ENCODE assay signal across 1 cellular context in the genomic region with DNA sequence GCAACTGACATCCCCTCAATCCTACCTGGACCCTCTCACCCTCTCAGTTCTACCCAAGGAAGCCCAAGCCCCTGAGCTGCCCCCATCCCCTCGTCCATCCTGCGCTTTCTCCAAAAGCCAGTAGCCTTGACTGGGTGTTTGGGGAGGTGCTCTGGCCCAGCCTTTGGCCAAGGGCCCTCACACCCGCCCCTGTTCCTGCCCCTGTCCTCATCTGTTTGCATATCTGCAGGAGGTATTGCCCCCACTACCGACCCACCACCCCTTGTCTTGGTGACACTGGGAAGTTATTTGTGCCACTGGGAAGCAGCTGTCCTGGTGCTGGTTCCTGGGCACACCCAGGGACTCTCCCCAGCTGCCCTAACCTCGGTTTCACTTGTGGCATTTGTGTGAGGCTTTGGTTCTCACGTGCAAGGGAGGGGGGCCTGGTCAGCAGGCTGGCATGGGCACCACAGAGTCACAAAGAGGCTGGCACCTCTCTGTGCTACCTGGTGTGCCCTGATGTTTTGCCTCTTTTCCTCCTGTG.
TF ChIP-seq lines count a peak whose summit lies in the region.

No MANE protein-coding gene starts in this region.

TF ChIP-seq in WTC11, 78 proteins besides CTCF, POLR2A, EP300 and RAD21 (continued from another document):
- TF ChIP-seq, protein P1, sequence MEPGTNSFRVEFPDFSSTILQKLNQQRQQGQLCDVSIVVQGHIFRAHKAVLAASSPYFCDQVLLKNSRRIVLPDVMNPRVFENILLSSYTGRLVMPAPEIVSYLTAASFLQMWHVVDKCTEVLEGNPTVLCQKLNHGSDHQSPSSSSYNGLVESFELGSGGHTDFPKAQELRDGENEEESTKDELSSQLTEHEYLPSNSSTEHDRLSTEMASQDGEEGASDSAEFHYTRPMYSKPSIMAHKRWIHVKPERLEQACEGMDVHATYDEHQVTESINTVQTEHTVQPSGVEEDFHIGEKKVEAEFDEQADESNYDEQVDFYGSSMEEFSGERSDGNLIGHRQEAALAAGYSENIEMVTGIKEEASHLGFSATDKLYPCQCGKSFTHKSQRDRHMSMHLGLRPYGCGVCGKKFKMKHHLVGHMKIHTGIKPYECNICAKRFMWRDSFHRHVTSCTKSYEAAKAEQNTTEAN (CRISPR knock-in tag; IDR thresholded peaks at IDR 0.05): no peak
- TF ChIP-seq E2F4 (CRISPR knock-in tag; IDR thresholded peaks at IDR 0.05; ENCODE audit: borderline replicate concordance, low read depth) (no peak), ZNF512 (CRISPR knock-in tag; IDR thresholded peaks at IDR 0.05; ENCODE audit: borderline replicate concordance) (no peak), NFATC4 (CRISPR knock-in tag; IDR thresholded peaks at IDR 0.05) (no peak), MAX (CRISPR knock-in tag; IDR thresholded peaks at IDR 0.05) (no peak), IRF2 (CRISPR knock-in tag; IDR thresholded peaks at IDR 0.05; ENCODE audit: borderline replicate concordance, low read depth) (no peak), PRRX2 (CRISPR knock-in tag; IDR thresholded peaks at IDR 0.05) (no peak), PREB (CRISPR knock-in tag; IDR thresholded peaks at IDR 0.05; ENCODE audit: borderline replicate concordance) (no peak)
- TF ChIP-seq, protein P2, sequence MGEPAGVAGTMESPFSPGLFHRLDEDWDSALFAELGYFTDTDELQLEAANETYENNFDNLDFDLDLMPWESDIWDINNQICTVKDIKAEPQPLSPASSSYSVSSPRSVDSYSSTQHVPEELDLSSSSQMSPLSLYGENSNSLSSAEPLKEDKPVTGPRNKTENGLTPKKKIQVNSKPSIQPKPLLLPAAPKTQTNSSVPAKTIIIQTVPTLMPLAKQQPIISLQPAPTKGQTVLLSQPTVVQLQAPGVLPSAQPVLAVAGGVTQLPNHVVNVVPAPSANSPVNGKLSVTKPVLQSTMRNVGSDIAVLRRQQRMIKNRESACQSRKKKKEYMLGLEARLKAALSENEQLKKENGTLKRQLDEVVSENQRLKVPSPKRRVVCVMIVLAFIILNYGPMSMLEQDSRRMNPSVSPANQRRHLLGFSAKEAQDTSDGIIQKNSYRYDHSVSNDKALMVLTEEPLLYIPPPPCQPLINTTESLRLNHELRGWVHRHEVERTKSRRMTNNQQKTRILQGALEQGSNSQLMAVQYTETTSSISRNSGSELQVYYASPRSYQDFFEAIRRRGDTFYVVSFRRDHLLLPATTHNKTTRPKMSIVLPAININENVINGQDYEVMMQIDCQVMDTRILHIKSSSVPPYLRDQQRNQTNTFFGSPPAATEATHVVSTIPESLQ (CRISPR knock-in tag; IDR thresholded peaks at IDR 0.05): no peak
- TF ChIP-seq, protein P3, sequence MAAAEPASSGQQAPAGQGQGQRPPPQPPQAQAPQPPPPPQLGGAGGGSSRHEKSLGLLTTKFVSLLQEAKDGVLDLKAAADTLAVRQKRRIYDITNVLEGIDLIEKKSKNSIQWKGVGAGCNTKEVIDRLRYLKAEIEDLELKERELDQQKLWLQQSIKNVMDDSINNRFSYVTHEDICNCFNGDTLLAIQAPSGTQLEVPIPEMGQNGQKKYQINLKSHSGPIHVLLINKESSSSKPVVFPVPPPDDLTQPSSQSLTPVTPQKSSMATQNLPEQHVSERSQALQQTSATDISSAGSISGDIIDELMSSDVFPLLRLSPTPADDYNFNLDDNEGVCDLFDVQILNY (CRISPR knock-in tag; IDR thresholded peaks at IDR 0.05): no peak
- TF ChIP-seq, protein P4, sequence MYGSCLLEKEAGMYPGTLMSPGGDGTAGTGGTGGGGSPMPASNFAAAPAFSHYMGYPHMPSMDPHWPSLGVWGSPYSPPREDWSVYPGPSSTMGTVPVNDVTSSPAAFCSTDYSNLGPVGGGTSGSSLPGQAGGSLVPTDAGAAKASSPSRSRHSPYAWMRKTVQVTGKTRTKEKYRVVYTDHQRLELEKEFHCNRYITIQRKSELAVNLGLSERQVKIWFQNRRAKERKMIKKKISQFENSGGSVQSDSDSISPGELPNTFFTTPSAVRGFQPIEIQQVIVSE (CRISPR knock-in tag; IDR thresholded peaks at IDR 0.05; ENCODE audit: borderline replicate concordance): no peak
- TF ChIP-seq, protein P5, sequence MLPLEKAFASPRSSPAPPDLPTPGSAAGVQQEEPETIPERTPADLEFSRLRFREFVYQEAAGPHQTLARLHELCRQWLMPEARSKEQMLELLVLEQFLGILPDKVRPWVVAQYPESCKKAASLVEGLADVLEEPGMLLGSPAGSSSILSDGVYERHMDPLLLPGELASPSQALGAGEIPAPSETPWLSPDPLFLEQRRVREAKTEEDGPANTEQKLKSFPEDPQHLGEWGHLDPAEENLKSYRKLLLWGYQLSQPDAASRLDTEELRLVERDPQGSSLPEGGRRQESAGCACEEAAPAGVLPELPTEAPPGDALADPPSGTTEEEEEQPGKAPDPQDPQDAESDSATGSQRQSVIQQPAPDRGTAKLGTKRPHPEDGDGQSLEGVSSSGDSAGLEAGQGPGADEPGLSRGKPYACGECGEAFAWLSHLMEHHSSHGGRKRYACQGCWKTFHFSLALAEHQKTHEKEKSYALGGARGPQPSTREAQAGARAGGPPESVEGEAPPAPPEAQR (CRISPR knock-in tag; IDR thresholded peaks at IDR 0.05): no peak
